Comparison of ENCODE assay signal across 17 cellular contexts in the genomic region with DNA sequence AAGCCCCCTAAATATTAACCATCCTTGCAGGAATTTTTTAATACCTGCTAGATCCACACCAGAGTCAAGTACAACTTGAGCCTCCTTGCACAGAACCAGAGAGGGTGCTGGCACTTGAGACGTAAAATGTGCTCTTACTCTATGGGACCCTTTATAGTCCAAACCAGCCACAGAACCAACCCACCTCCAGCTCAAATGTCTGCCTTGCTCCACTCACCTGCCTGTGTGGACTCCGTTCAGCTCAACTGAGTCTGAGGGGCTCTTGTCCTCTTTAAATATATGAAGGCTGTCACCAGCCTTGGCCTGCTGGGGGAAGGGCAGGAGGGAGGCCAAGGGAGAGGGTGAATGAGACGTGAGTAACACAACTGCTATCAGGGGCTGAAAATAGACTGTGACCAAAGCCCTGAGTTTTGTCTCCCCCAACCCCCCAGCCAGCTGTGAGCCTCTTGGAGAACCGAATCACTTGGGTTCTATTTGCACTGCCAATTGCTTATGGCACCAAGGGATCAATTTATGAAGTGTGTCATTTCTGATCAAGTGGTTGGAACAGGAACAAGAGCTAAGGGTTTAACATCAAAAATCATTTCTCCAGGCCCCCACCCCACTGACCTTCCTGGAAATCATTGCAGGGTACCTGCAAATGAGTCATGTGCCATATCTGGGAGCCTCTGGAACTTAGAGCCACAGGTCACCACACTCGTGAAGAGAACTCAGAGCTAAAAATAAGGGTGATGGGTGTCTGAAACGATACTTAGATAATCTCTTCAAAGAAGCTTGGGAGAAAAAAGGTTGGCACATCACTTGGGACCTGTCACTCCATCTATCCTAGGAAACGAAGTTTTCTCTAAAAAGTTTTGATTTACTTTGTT. TPM values are rescaled to one million over a fixed set of nuclear protein-coding genes. Genes with fewer than 3 reads are reported as not detected.
DNase-seq lines count a peak whose midpoint lies in the region; ATAC-seq and TF ChIP-seq lines count a peak whose summit lies in the region.
"Had no signal": no experiment of that assay in that cellular context is flagged by ENCODE, and none has a peak within 500 bp of the region (broad histone marks: within the 10 kb centered on the region; RNA-seq: fewer than 3 reads in every experiment).

TSS of gene CSRP3 (minus strand) at position 247 of the 869 bp plus-strand sequence. CDS start 9,535 bp downstream, outside the sequence.

- peak within 1 kb of the TSS; percentile 59; the same call in 1 of the 2 replicates for H3K27ac ChIP-seq in Panc1 (ENCODE audit: low read length)
- peak within 1 kb of the TSS; percentile 90 for H3K27ac ChIP-seq in psoas muscle
- H3K27ac ChIP-seq: breast epithelium had no signal

- WGBS in psoas muscle, 3 donors = 25 to 35% (median 26%) methylated on average over 7 of the region's 7 CpGs

- TF ChIP-seq CTCF in Panc1 (IDR thresholded peaks at IDR 0.05) (no peak), psoas muscle (IDR thresholded peaks at IDR 0.05) (no peak)

- CTCF ChIA-PET in Panc1 (lab: Charles Lee) = no interaction called here

- ATAC-seq in Panc1 (no peak), Right ventricle myocardium superior (ENCODE audit: poor library complexity) (peak; percentile 90), psoas muscle (peak; percentile 91 to 97 (median 94))
- ATAC-seq: left colon had no signal

- H3K4me3 ChIP-seq in Panc1 (ENCODE audit: low read depth in 2 of 2, low read length in 2 of 2) (no peak within 1 kb of the TSS), psoas muscle (peak within 1 kb of the TSS; percentile 66)
- H3K4me3 ChIP-seq: breast epithelium had no signal

- BruUV-seq in Panc1 (replicated peaks; lab: Mats Ljungman, UMichigan) = no TSS peak

- in situ Hi-C loops in Panc1 (cut with HindIII; ENCODE audit: low pct_unique_long_range_greater_than_20kb, low sequenced_read_pairs) = no loop called here

- H3K27me3 ChIP-seq in Panc1 (ENCODE audit: control insufficient read depth, insufficient read depth, low read length) (0 out of 2 replicates have a peak, but pooled peaks cover 2% of the 10 kb centered on the region), psoas muscle (ENCODE audit: insufficient read depth in 3 of 3, low read length in 2 of 3) (no peaks in the 10 kb centered on the region)
- H3K27me3 ChIP-seq: breast epithelium had no signal

- H3K4me1 ChIP-seq in Panc1 (ENCODE audit: control insufficient read depth, insufficient read depth, low read length) = 0 out of 2 replicates have a peak, but pooled peaks cover 6% of the 10 kb centered on the region
- H3K4me1 ChIP-seq in psoas muscle = peaks cover 24% of the 10 kb centered on the region

- DNase-seq in Daoy (ENCODE audit: low read depth) (peak; percentile 11), Panc1 (ENCODE audit: low read depth, low spot score) (no peak), Right ventricle myocardium superior (peak; percentile 69), psoas muscle (peak; percentile 57 to 81), DMS 273 treated with DMSO at 0.1 percent for 48 hours (lab: John Stamatoyannopoulos, UW) (no peak), GF-D8 (lab: John Stamatoyannopoulos, UW) (no peak)
- no peak for DNase-seq in activated effector memory CD4-positive, alpha-beta T cell treated with Interleukin-2 at 50 U/mL for 16 hours
- DNase-seq: activated CD4-positive, alpha-beta T cell treated with anti-CD3 and anti-CD28 coated beads for 48 hours; CD8-positive, alpha-beta memory T cell; left colon; NCI-H1436 treated with DMSO at 0.1 percent for 48 hours; NCI-H82; stimulated activated CD4-positive, alpha-beta T cell treated with anti-CD3 and anti-CD28 coated beads, Interleukin-12 subunit alpha, Interleukin-12 subunit beta, amount 100 ng/mL, for 4 hours had no signal

- POLR2A ChIA-PET in Panc1 (lab: Charles Lee) = no interaction called here

- no peaks in the 10 kb centered on the region for H3K9me3 ChIP-seq in Panc1 (ENCODE audit: control insufficient read depth, insufficient read depth, low read depth, low read length)
- H3K9me3 ChIP-seq in psoas muscle = no peaks in the 10 kb centered on the region
- H3K9me3 ChIP-seq: breast epithelium had no signal

- no peaks in the 10 kb centered on the region for H3K36me3 ChIP-seq in Panc1 (ENCODE audit: control insufficient read depth, insufficient read depth, low read length)
- H3K36me3 ChIP-seq in psoas muscle (ENCODE audit: insufficient read depth in 1 of 2, low read depth in 1 of 2) = no peaks in the 10 kb centered on the region
- H3K36me3 ChIP-seq: breast epithelium had no signal

- intact Hi-C loops in Panc1 (cut with micrococcal nuclease; ENCODE audit: unreplicated experiment) = no loop called here
- intact Hi-C loops in Right ventricle myocardium superior (cut with DNase I) = loop anchor here (5.0 kb wide), 1 partner anchor 40 kb away; the partner anchor contains the start of gene E2F8
- intact Hi-C loops in psoas muscle (cut with DNase I) = loop anchor here in 1 of 2 donors (5.0 kb wide), 1 partner anchor 35 kb away; no protein-coding TSS in a partner anchor

RNA-seq across cellular contexts. Expression of gene CSRP3, which starts in this region (rescaled TPM):
- total RNA-seq in Daoy (2014; rRNA removed; shearing (Covaris generic)) = not detected in 2 replicates
- not detected for total RNA-seq in Panc1 (2021; ENCODE audit: unreplicated experiment)
- not detected for polyA plus RNA-seq in Panc1 (2012; ENCODE audit: insufficient read length)
- total RNA-seq in Right ventricle myocardium superior = 1,083 TPM
- 1,000 to 10,000 TPM in 2 of 4 donors, 100 to 1,000 TPM in 2; 316 to 1,082 (median 863) TPM for total RNA-seq in psoas muscle
- polyA plus RNA-seq in psoas muscle = 100 to 1,000 TPM in 2 of 3 donors, 10 to 100 TPM in 1; 35.9 to 856 (median 122) TPM
- total RNA-seq: breast epithelium; CD8-positive, alpha-beta memory T cell; frontal cortex; H1; left colon; mononuclear cell had no signal
- polyA plus RNA-seq: CD8-positive, alpha-beta memory T cell; H1 had no signal

Comparison
In these comparisons a context has a peak if more than half of its experiments do, and no peak if none do; other contexts are left out.
1. RNA of gene CSRP3 (total RNA-seq): 1,083 TPM in Right ventricle myocardium superior (single experiment) and 316 to 1,082 TPM in psoas muscle; not detected in Daoy and not detected in Panc1 (single experiment); every median in the first group is over 100 times any median in the second.
2. Peak in DNase-seq in Daoy; RNA of the gene not detected or under 1 TPM.
3. DNase-seq: peak in Right ventricle myocardium superior (single experiment) and psoas muscle (2 of 2); none in Panc1 (single experiment), activated effector memory CD4-positive, alpha-beta T cell treated with Interleukin-2 at 50 U/mL for 16 hours (single experiment), DMS 273 treated with DMSO at 0.1 percent for 48 hours (single experiment) and GF-D8 (single experiment).